Comparison of ENCODE assay signal across 8 cellular contexts in the genomic region with DNA sequence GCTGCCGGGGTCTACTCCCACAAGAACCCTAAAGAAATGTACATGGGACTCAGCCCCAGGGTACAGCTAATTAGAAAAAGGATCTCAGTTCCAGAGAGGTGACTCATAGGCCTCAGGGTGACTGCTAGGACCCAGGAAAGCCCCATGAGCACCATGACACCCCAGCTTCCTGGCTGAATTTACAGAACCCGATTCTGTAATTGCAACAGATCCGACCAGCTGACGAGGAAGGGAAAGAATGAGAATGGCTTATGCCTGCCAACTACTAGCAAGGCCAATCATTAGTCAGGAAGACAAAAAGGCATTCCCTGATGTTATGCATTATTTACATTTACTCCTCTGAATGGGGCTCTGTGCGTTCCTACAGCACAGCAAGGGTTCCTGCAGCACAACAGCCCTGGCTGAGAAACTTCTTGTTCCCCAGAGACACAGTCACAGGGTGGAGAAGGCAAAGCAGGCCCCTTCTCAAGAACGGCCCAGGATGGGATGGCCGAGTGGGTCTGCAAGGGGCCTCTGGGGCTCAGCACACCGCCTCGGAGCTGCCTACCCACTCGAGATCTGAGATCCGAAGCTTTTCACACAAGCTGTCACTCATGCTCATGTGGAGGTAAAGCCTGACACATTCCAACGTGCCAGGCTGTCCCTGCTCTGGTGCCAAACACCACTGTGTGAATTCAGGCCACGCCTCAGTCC. TPM values are rescaled to one million over a fixed set of nuclear protein-coding genes. Genes with fewer than 3 reads are reported as not detected.
DNase-seq lines count a peak whose midpoint lies in the region; ATAC-seq, FAIRE-seq and TF ChIP-seq lines count a peak whose summit lies in the region.

No MANE protein-coding gene starts in this region.

- no peak for TF ChIP-seq CTCF in brain (conservative IDR thresholded peaks at IDR 0.05)
- no peak for TF ChIP-seq CTCF in mesothelial cell of epicardium (IDR thresholded peaks at IDR 0.05; ENCODE audit: unreplicated experiment)

- H3K27ac Mint-ChIP-seq in T-helper 17 cell: peak overlapping the region; percentile 96
- peak overlapping the region; percentile 89 to 95 (median 93) for H3K27ac Mint-ChIP-seq in brain
- H3K27ac Mint-ChIP-seq in mesothelial cell of epicardium: peak overlapping the region; percentile 82
- H3K27ac Mint-ChIP-seq in stimulated activated naive CD8-positive, alpha-beta T cell treated with anti-CD3 and anti-CD28 coated beads, Interleukin-15, Interleukin-2, amounts not matched to agents 100 ng/mL and 50 ng/mL, for 24 hours: peak overlapping the region; percentile 93

- FAIRE-seq in GM12891 (lab: Jason Lieb, UNC): no peak

- H3K27me3 Mint-ChIP-seq in T-helper 17 cell (no peaks in the 10 kb centered on the region), brain (no peaks in the 10 kb centered on the region), mesothelial cell of epicardium (ENCODE audit: low read depth) (no peaks in the 10 kb centered on the region)
- no peaks in the 10 kb centered on the region for H3K27me3 Mint-ChIP-seq in stimulated activated naive CD8-positive, alpha-beta T cell treated with anti-CD3 and anti-CD28 coated beads, Interleukin-15, Interleukin-2, amounts not matched to agents 100 ng/mL and 50 ng/mL, for 24 hours

- H3K9me3 Mint-ChIP-seq in brain (peaks cover 0 to 4% (median 0%) of the 10 kb centered on the region in 5 experiments), mesothelial cell of epicardium (no peaks in the 10 kb centered on the region)
- no peaks in the 10 kb centered on the region for H3K9me3 Mint-ChIP-seq in stimulated activated naive CD8-positive, alpha-beta T cell treated with anti-CD3 and anti-CD28 coated beads, Interleukin-15, Interleukin-2, amounts not matched to agents 100 ng/mL and 50 ng/mL, for 24 hours

- H3K4me1 Mint-ChIP-seq in T-helper 17 cell (peaks cover 35% of the 10 kb centered on the region), brain (peaks cover 35% of the 10 kb centered on the region), mesothelial cell of epicardium (peaks cover 14% of the 10 kb centered on the region)
- peaks cover 69% of the 10 kb centered on the region for H3K4me1 Mint-ChIP-seq in stimulated activated naive CD8-positive, alpha-beta T cell treated with anti-CD3 and anti-CD28 coated beads, Interleukin-15, Interleukin-2, amounts not matched to agents 100 ng/mL and 50 ng/mL, for 24 hours (ENCODE audit: low read depth)

- ATAC-seq in HG03097 (IDR thresholded peaks at IDR 0.05; ENCODE audit: low FRiP score, unreplicated experiment) (peak; percentile 55), T-helper 17 cell (peak; percentile 91), HG02884 (IDR thresholded peaks at IDR 0.05; ENCODE audit: unreplicated experiment) (no peak)

- no peak for TF ChIP-seq POLR2A in GM12891 (IDR thresholded peaks at IDR 0.05; ENCODE audit: low read depth, low read length)

- peaks cover 4% of the 10 kb centered on the region for H3K36me3 Mint-ChIP-seq in T-helper 17 cell (ENCODE audit: low read depth)
- H3K36me3 Mint-ChIP-seq in brain: peaks cover 25% of the 10 kb centered on the region
- H3K36me3 Mint-ChIP-seq in mesothelial cell of epicardium: peaks cover 2% of the 10 kb centered on the region
- H3K36me3 Mint-ChIP-seq in stimulated activated naive CD8-positive, alpha-beta T cell treated with anti-CD3 and anti-CD28 coated beads, Interleukin-15, Interleukin-2, amounts not matched to agents 100 ng/mL and 50 ng/mL, for 24 hours (ENCODE audit: low read depth): peaks cover 17% of the 10 kb centered on the region

- DNase-seq in GM12891 (ENCODE audit: insufficient read length, low spot score) (no peak), T-helper 17 cell (peak; percentile 43 to 69 (median 54)), mesothelial cell of epicardium (ENCODE audit: low spot score in 2 of 2, unreplicated experiment in 2 of 2) (no peak), NCI-H1092 treated with DMSO at 0.1 percent for 48 hours (lab: John Stamatoyannopoulos, UW) (no peak)

- H3K4me3 Mint-ChIP-seq in T-helper 17 cell (peak overlapping the region; percentile 82), brain (peak overlapping the region in 3 of 5 experiments; percentile 56 to 65 (median 57)), mesothelial cell of epicardium (no peak overlapping the region)
- H3K4me3 Mint-ChIP-seq in stimulated activated naive CD8-positive, alpha-beta T cell treated with anti-CD3 and anti-CD28 coated beads, Interleukin-15, Interleukin-2, amounts not matched to agents 100 ng/mL and 50 ng/mL, for 24 hours: peak overlapping the region; percentile 56

- H3K9me3 ChIP-seq in T-helper 17 cell (ENCODE audit: control insufficient read depth, low read length, poor library complexity, severe bottlenecking): no peaks in the 10 kb centered on the region

TF ChIP-seq in GM12891, 5 proteins besides CTCF, POLR2A, EP300 and RAD21:
- 0 out of 2 replicates have a peak, but pooled peaks have one; percentile 14 for TF ChIP-seq TAF1 (IDR thresholded peaks at IDR 0.05; ENCODE audit: low read depth, low read length)
- TF ChIP-seq PAX5 (IDR thresholded peaks at IDR 0.05; ENCODE audit: insufficient read depth, low read length, severe bottlenecking): no peak

RNA-seq across cellular contexts. Expression of a gene that starts 27.2 kb away (rescaled TPM):
- 1.4 TPM for polyA plus RNA-seq in GM12891 (2012; ENCODE audit: low read depth, missing spikeins)
- total RNA-seq in T-helper 17 cell (10 to 100 TPM; 49.7 to 58.4 TPM), mesothelial cell of epicardium (11.3 to 12.8 TPM (median 12.2 TPM) in 3 replicates)
- 5.2 TPM for polyA plus RNA-seq in brain (ENCODE audit: insufficient read depth, low read depth, low replicate concordance)

RNA-seq across cellular contexts. Expression of a gene that starts 36.7 kb away (rescaled TPM):
- 12.5 TPM for polyA plus RNA-seq in GM12891 (2012; ENCODE audit: low read depth, missing spikeins)
- total RNA-seq in T-helper 17 cell (10 to 100 TPM; 66.5 to 67.2 TPM), mesothelial cell of epicardium (84.2 to 93.4 TPM (median 87.1 TPM) in 3 replicates)
- 17.6 TPM for polyA plus RNA-seq in brain (ENCODE audit: insufficient read depth, low read depth, low replicate concordance)

RNA-seq across cellular contexts. Expression of a gene that starts 52.2 kb away (rescaled TPM):
- polyA plus RNA-seq in GM12891 (2012; ENCODE audit: low read depth, missing spikeins): 37.7 TPM
- total RNA-seq in T-helper 17 cell (10 to 100 TPM; 85.0 to 91.7 TPM), mesothelial cell of epicardium (25.0 to 27.1 TPM (median 25.1 TPM) in 3 replicates)
- polyA plus RNA-seq in brain (ENCODE audit: insufficient read depth, low read depth, low replicate concordance): 13.6 TPM

RNA-seq across cellular contexts. Expression of a gene that starts 53.2 kb away (rescaled TPM):
- polyA plus RNA-seq in GM12891 (2012; ENCODE audit: low read depth, missing spikeins): 0.28 TPM
- under 1 TPM; 0.73 to 0.99 TPM for total RNA-seq in T-helper 17 cell
- 6.1 TPM for polyA plus RNA-seq in brain (ENCODE audit: insufficient read depth, low read depth, low replicate concordance)
- 22.7 to 23.2 TPM (median 23.2 TPM) in 3 replicates for total RNA-seq in mesothelial cell of epicardium

Comparison
In these comparisons a context has a peak if more than half of its experiments do, and no peak if none do; other contexts are left out.
1. DNase-seq: peak in T-helper 17 cell (3 of 3); none in GM12891 (single experiment), mesothelial cell of epicardium (0 of 2) and NCI-H1092 treated with DMSO at 0.1 percent for 48 hours (single experiment).
2. Peak in every context shown above with its lines, with median percentiles within 50 percentile points of each other: H3K27ac Mint-ChIP-seq.